In the genomic region with DNA sequence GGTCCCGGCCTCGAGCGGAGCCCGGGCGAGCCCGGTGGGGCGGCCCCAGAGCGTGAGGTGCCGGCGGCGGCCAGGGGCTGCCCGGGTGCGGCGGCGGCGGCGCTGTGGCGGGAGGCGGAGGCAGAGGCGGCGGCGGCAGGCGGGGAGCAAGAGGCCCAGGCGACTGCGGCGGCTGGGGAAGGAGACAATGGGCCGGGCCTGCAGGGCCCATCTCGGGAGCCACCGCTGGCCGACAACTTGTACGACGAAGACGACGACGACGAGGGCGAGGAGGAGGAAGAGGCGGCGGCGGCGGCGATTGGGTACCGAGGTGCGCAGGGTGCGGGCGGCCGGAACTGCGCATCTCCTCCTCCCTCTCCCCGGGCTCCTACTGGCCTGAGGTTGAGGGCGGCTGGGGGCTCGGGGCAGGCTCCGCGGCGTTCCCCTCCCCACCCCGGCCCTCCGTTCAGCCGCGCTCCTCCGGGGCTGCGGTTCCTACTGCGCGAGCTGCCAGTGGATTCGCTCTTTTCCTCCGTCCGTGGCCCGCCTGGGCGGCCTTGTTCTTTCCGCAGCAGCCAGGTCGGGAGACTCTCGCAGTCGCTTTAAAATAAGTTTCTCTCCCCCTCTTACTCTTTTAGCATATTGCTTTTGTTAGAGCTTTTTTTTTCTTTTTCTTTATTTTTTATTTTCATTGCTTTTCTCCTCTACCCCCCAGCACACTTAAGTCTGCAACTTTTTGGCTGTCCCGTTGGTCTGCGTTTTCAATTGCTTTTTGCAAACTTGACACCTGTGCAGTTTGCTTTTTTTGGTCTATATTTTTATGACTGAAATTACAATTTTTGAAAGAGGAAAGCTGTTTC, we compare ENCODE assay signal across 8 cellular contexts. TPM values are rescaled to one million over a fixed set of nuclear protein-coding genes. Genes with fewer than 3 reads are reported as not detected.
DNase-seq lines count a peak whose midpoint lies in the region; ATAC-seq and TF ChIP-seq lines count a peak whose summit lies in the region.

No MANE protein-coding gene starts in this region.

- H3K27me3 Mint-ChIP-seq in IgD-negative memory B cell = no peaks in the 10 kb centered on the region
- H3K27me3 Mint-ChIP-seq in activated T-helper 17 cell treated with anti-CD3 and anti-CD28 coated beads, Interleukin-2, amount 50 U/mL, for 72 hours = no peaks in the 10 kb centered on the region
- H3K27me3 Mint-ChIP-seq in naive thymus-derived CD4-positive, alpha-beta T cell = peaks cover 0 to 5% (median 0%) of the 10 kb centered on the region in 5 donors

- no peaks in the 10 kb centered on the region for H3K9me3 Mint-ChIP-seq in IgD-negative memory B cell
- no peaks in the 10 kb centered on the region for H3K9me3 Mint-ChIP-seq in activated T-helper 17 cell treated with anti-CD3 and anti-CD28 coated beads, Interleukin-2, amount 50 U/mL, for 72 hours
- peaks cover 0 to 3% (median 0%) of the 10 kb centered on the region in 11 donors for H3K9me3 Mint-ChIP-seq in naive thymus-derived CD4-positive, alpha-beta T cell
- H3K9me3 Mint-ChIP-seq in stimulated activated effector memory CD8-positive, alpha-beta T cell treated with anti-CD3 and anti-CD28 coated beads, Interleukin-12 subunit alpha, Interleukin-12 subunit beta, amount 100 ng/mL, for 72 hours = no peaks in the 10 kb centered on the region

- CTCF ChIA-PET in naive thymus-derived CD4-positive, alpha-beta T cell (lab: Charles Lee) = interaction anchor here (0.6 to 1.5 kb wide), 4 partner anchors 8 to 97 kb away, joined by 3 to 8 read pairs (median 4); no protein-coding TSS in a partner anchor

- H3K9me3 ChIP-seq in naive thymus-derived CD4-positive, alpha-beta T cell (ENCODE audit: control insufficient read depth in 2 of 3, low read length in 3 of 3) = no peaks in the 10 kb centered on the region

- peaks cover 9 to 31% (median 15%) of the 10 kb centered on the region in 3 experiments for H3K36me3 ChIP-seq in naive thymus-derived CD4-positive, alpha-beta T cell (ENCODE audit: control insufficient read depth in 2 of 3, insufficient read depth in 3 of 3, low read length in 3 of 3)

- H3K4me1 ChIP-seq in naive thymus-derived CD4-positive, alpha-beta T cell (ENCODE audit: control insufficient read depth in 2 of 2, insufficient read depth in 2 of 2, low read length in 2 of 2) = peaks cover 12 to 16% of the 10 kb centered on the region in 2 donors

- H3K4me3 ChIP-seq in fibroblast of mammary gland (ENCODE audit: control insufficient read depth, low read depth, low read length) = peak overlapping the region; percentile 81
- peak overlapping the region; percentile 75 for H3K4me3 ChIP-seq in naive thymus-derived CD4-positive, alpha-beta T cell (ENCODE audit: low read length)

- intact Hi-C loops in naive thymus-derived CD4-positive, alpha-beta T cell (cut with micrococcal nuclease) = loop anchor here (1.0 to 10.0 kb wide), 17 partner anchors 16 to 1240 kb away; partner anchors contain the start of genes CCAR1 (in 2 of the 2), RUFY2 (in 2 of the 2), VPS26A (in 2 of the 2) and DDX21 (in 1 of the 2)

- H3K27me3 ChIP-seq in naive thymus-derived CD4-positive, alpha-beta T cell (ENCODE audit: control insufficient read depth in 2 of 2, insufficient read depth in 2 of 2, low read length in 2 of 2) = no peaks in the 10 kb centered on the region

- H3K4me1 Mint-ChIP-seq in IgD-negative memory B cell = peaks cover 19 to 28% (median 22%) of the 10 kb centered on the region in 3 donors
- H3K4me1 Mint-ChIP-seq in activated T-helper 17 cell treated with anti-CD3 and anti-CD28 coated beads, Interleukin-2, amount 50 U/mL, for 72 hours = peaks cover 21% of the 10 kb centered on the region
- peaks cover 31 to 47% (median 40%) of the 10 kb centered on the region in 7 donors for H3K4me1 Mint-ChIP-seq in naive thymus-derived CD4-positive, alpha-beta T cell
- H3K4me1 Mint-ChIP-seq in stimulated activated effector memory CD8-positive, alpha-beta T cell treated with anti-CD3 and anti-CD28 coated beads, Interleukin-12 subunit alpha, Interleukin-12 subunit beta, amount 100 ng/mL, for 72 hours = peaks cover 22% of the 10 kb centered on the region

- H3K4me3 Mint-ChIP-seq in IgD-negative memory B cell = peak overlapping the region; percentile 83 to 97 (median 94)
- H3K4me3 Mint-ChIP-seq in activated T-helper 17 cell treated with anti-CD3 and anti-CD28 coated beads, Interleukin-2, amount 50 U/mL, for 72 hours = peak overlapping the region; percentile 95
- peak overlapping the region; percentile 86 to 98 (median 92) for H3K4me3 Mint-ChIP-seq in naive thymus-derived CD4-positive, alpha-beta T cell
- peak overlapping the region; percentile 88 for H3K4me3 Mint-ChIP-seq in stimulated activated effector memory CD8-positive, alpha-beta T cell treated with anti-CD3 and anti-CD28 coated beads, Interleukin-12 subunit alpha, Interleukin-12 subunit beta, amount 100 ng/mL, for 72 hours

- DNase-seq in DMS153 (lab: John Stamatoyannopoulos, UW) (peak; percentile 79), RPMI7951 (ENCODE audit: low read depth) (peak; percentile 78), fibroblast of mammary gland (ENCODE audit: low read depth) (peak; percentile 59)
- peak; percentile 62 to 82 (median 77) for DNase-seq in naive thymus-derived CD4-positive, alpha-beta T cell
- peak; percentile 58 to 89 for DNase-seq in stimulated activated effector memory CD8-positive, alpha-beta T cell treated with anti-CD3 and anti-CD28 coated beads, Interleukin-12 subunit alpha, Interleukin-12 subunit beta, amount 100 ng/mL, for 72 hours (ENCODE audit: low spot score in 2 of 2)

- no peak for TF ChIP-seq CTCF in fibroblast of mammary gland (conservative IDR thresholded peaks at IDR 0.05; ENCODE audit: control insufficient read depth, insufficient read depth, low read depth, low read length)

- H3K27ac ChIP-seq in naive thymus-derived CD4-positive, alpha-beta T cell (ENCODE audit: low read depth, low read length) = peak overlapping the region; percentile 83

- peaks cover 7% of the 10 kb centered on the region for H3K36me3 Mint-ChIP-seq in IgD-negative memory B cell
- H3K36me3 Mint-ChIP-seq in activated T-helper 17 cell treated with anti-CD3 and anti-CD28 coated beads, Interleukin-2, amount 50 U/mL, for 72 hours (ENCODE audit: low read depth) = peaks cover 56% of the 10 kb centered on the region
- H3K36me3 Mint-ChIP-seq in naive thymus-derived CD4-positive, alpha-beta T cell = peaks cover 3 to 27% (median 25%) of the 10 kb centered on the region in 5 donors
- peaks cover 57% of the 10 kb centered on the region for H3K36me3 Mint-ChIP-seq in stimulated activated effector memory CD8-positive, alpha-beta T cell treated with anti-CD3 and anti-CD28 coated beads, Interleukin-12 subunit alpha, Interleukin-12 subunit beta, amount 100 ng/mL, for 72 hours

- H3K27ac Mint-ChIP-seq in IgD-negative memory B cell = peak overlapping the region; percentile 91 to 97 (median 94)
- peak overlapping the region; percentile 92 for H3K27ac Mint-ChIP-seq in activated T-helper 17 cell treated with anti-CD3 and anti-CD28 coated beads, Interleukin-2, amount 50 U/mL, for 72 hours
- H3K27ac Mint-ChIP-seq in naive thymus-derived CD4-positive, alpha-beta T cell = peak overlapping the region; percentile 90 to 98 (median 94)
- H3K27ac Mint-ChIP-seq in stimulated activated effector memory CD8-positive, alpha-beta T cell treated with anti-CD3 and anti-CD28 coated beads, Interleukin-12 subunit alpha, Interleukin-12 subunit beta, amount 100 ng/mL, for 72 hours = peak overlapping the region; percentile 93

- POLR2A ChIA-PET in naive thymus-derived CD4-positive, alpha-beta T cell (lab: Charles Lee) = interaction anchor here (0.8 to 7.4 kb wide), 8 partner anchors 9 to 449 kb away, joined by 3 to 54 read pairs (median 7); partner anchors contain the start of genes HERC4, HNRNPH3 and PBLD

- peak; percentile 63 for ATAC-seq in GM21619 (IDR thresholded peaks at IDR 0.05; ENCODE audit: unreplicated experiment)
- ATAC-seq in activated T-helper 17 cell treated with anti-CD3 and anti-CD28 coated beads, Interleukin-2, amount 50 U/mL, for 72 hours (replicated peaks) = peak; percentile 86
- ATAC-seq in naive thymus-derived CD4-positive, alpha-beta T cell = peak; percentile 76
- peak; percentile 84 for ATAC-seq in stimulated activated effector memory CD8-positive, alpha-beta T cell treated with anti-CD3 and anti-CD28 coated beads, Interleukin-12 subunit alpha, Interleukin-12 subunit beta, amount 100 ng/mL, for 72 hours

RNA-seq across cellular contexts. Expression of gene SIRT1, which starts 0.6 kb away (rescaled TPM):
- polyA plus RNA-seq in IgD-negative memory B cell = 21.6 TPM
- total RNA-seq in RPMI7951 (2014; rRNA removed; shearing (Covaris generic)) = 10.5 and 13.7 TPM in 2 replicates
- total RNA-seq in activated T-helper 17 cell treated with anti-CD3 and anti-CD28 coated beads, Interleukin-2, amount 50 U/mL, for 72 hours = 10 to 100 TPM; 24.0 to 30.7 TPM
- total RNA-seq in naive thymus-derived CD4-positive, alpha-beta T cell = 10 to 100 TPM; 25.9 to 66.8 (median 59.5) TPM
- polyA plus RNA-seq in naive thymus-derived CD4-positive, alpha-beta T cell = 10 to 100 TPM; 13.6 to 24.0 TPM

RNA-seq across cellular contexts. Expression of gene DNAJC12, which starts 47.1 kb away (rescaled TPM):
- not detected for polyA plus RNA-seq in IgD-negative memory B cell
- 3.5 and 3.9 TPM in 2 replicates for total RNA-seq in RPMI7951 (2014; rRNA removed; shearing (Covaris generic))
- 1 to 10 TPM; 2.6 to 3.7 TPM for total RNA-seq in activated T-helper 17 cell treated with anti-CD3 and anti-CD28 coated beads, Interleukin-2, amount 50 U/mL, for 72 hours
- 1 to 10 TPM in 1 of 5 experiments, not detected in 4; 7.2 TPM for total RNA-seq in naive thymus-derived CD4-positive, alpha-beta T cell
- polyA plus RNA-seq in naive thymus-derived CD4-positive, alpha-beta T cell = under 1 TPM in 1 of 2 donors, not detected in 1; 0.61 TPM

Comparison
In these comparisons a context has a peak if more than half of its experiments do, and no peak if none do; other contexts are left out.
1. Peak in every context shown above with its lines: DNase-seq, ATAC-seq, H3K4me3 ChIP-seq and H3K27ac ChIP-seq.